In the genomic region with DNA sequence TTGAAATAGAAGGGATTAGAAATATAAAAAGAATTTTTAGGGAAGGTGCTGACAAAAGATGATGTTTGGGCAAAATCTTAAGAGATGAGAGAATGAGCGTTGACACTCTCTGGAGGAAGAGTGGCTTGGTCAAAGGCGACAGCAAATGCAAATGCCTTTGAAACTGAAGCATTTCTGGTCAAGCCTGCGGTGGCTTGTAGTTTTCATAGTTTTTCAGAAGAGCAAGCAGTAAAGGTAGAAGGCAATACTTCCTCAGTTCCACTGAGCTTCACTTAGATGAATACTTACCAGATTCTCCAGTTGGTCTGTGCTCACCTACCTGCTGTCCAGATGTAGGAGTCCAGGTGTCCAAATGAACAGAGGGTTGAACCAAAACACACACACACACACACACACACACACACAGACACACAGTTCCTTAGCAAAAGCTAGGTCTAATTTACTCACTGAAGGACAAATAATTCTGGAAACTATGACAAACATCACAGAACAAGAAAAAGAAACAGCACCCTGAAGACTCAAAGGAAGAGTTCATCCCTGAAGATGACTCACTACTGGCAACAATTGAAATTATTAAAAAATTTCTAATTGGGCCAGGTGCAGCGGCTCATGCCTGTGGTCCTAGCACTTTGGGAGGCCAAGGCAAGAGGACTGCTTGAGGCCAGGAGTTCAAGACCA, we compare ENCODE assay signal across 14 cellular contexts. TPM values are rescaled to one million over a fixed set of nuclear protein-coding genes. Genes with fewer than 3 reads are reported as not detected.
DNase-seq lines count a peak whose midpoint lies in the region; ATAC-seq and TF ChIP-seq lines count a peak whose summit lies in the region.
"Had no signal": no experiment of that assay in that cellular context is flagged by ENCODE, and none has a peak within 500 bp of the region (broad histone marks: within the 10 kb centered on the region; RNA-seq: fewer than 3 reads in every experiment).

No MANE protein-coding gene starts in this region.

- intact Hi-C loops in PC-9 (cut with micrococcal nuclease; ENCODE audit: unreplicated experiment): no loop called here

- H3F3A ChIP-seq in PC-9 (ENCODE audit: insufficient read depth, low read depth): peaks cover 10% of the 10 kb centered on the region

- H3K4me3 ChIP-seq in astrocyte of the spinal cord (ENCODE audit: low read depth, low read length): no peak overlapping the region
- H3K4me3 ChIP-seq in PC-9: no peak overlapping the region
- H3K4me3 ChIP-seq: heart left ventricle, K562, SK-N-MC had no signal

- TF ChIP-seq CTCF in GM13977 (IDR thresholded peaks at IDR 0.05; ENCODE audit: extremely low read depth, insufficient read depth, missing control alignments) (no peak), astrocyte of the spinal cord (IDR thresholded peaks at IDR 0.05; ENCODE audit: low read depth, low read length) (no peak), PC-9 (conservative IDR thresholded peaks at IDR 0.05) (no peak)

- in situ Hi-C loops in GM13977 (cut with MboI; ENCODE audit: low pct_unique_long_range_greater_than_20kb, low sequenced_read_pairs, unreplicated experiment) (no loop called here), astrocyte of the spinal cord (cut with HindIII; ENCODE audit: low sequenced_read_pairs) (no loop called here)

- POLR2A ChIA-PET in PC-9 (lab: Charles Lee; ENCODE audit: unreplicated experiment): interaction anchor here (0.6 to 0.7 kb wide), 3 partner anchors 64 to 172 kb away, joined by 3 to 5 read pairs (median 4); no protein-coding TSS in a partner anchor

- no peaks in the 10 kb centered on the region for H4K20me1 ChIP-seq in PC-9 (ENCODE audit: insufficient read depth)

- H3K4me1 ChIP-seq in PC-9 (replicated peaks; ENCODE audit: insufficient read depth): peaks cover 15% of the 10 kb centered on the region

- no peak overlapping the region for H3K4me2 ChIP-seq in PC-9

- H3K36me3 ChIP-seq in PC-9 (ENCODE audit: low read depth): no peaks in the 10 kb centered on the region
- H3K36me3 ChIP-seq: heart left ventricle had no signal

- H2AFZ ChIP-seq in PC-9: no peak overlapping the region; the same call in 1 of the 2 replicates

- no peaks in the 10 kb centered on the region for H3K9me2 ChIP-seq in PC-9 (ENCODE audit: insufficient read depth)

- no peak overlapping the region for H3K27ac ChIP-seq in PC-9
- H3K27ac ChIP-seq: heart left ventricle, SK-N-MC had no signal

- no TSS peak for BruUV-seq in PC-9 (replicated peaks; lab: Mats Ljungman, UMichigan)

- H3K27me3 ChIP-seq in PC-9 (ENCODE audit: insufficient read depth, low read depth): no peaks in the 10 kb centered on the region
- H3K27me3 ChIP-seq: heart left ventricle had no signal

- CTCF ChIA-PET in PC-9 (lab: Charles Lee): interaction anchor here (1.0 kb wide), 1 partner anchor 12 kb away, joined by 3 read pairs; the partner anchor contains the start of gene STK17A

- no peaks in the 10 kb centered on the region for H3K9me3 ChIP-seq in PC-9 (ENCODE audit: insufficient read depth, low read depth)
- H3K9me3 ChIP-seq: heart left ventricle had no signal

- ATAC-seq in GM19452 (IDR thresholded peaks at IDR 0.05; ENCODE audit: unreplicated experiment) (peak; percentile 66), HG02970 (IDR thresholded peaks at IDR 0.05; ENCODE audit: low FRiP score, unreplicated experiment) (peak; percentile 61)
- ATAC-seq: heart left ventricle, K562 had no signal

- no peaks in the 10 kb centered on the region for H3K79me2 ChIP-seq in PC-9 (ENCODE audit: low read depth)

- DNase-seq in GM13977 (ENCODE audit: low spot score) (peak; percentile 22), astrocyte of the spinal cord (ENCODE audit: low read depth, low spot score) (peak; percentile 48), inferior parietal cortex (ENCODE audit: extremely low spot score) (no peak), PC-9 (no peak), NCI-H510A (lab: John Stamatoyannopoulos, UW) (no peak), DMS53 treated with DMSO at 0.1 percent for 48 hours (lab: John Stamatoyannopoulos, UW; ENCODE audit: unreplicated experiment) (no peak)
- DNase-seq: Calu3; heart left ventricle; naive B cell; stimulated activated CD4-positive, alpha-beta T cell treated with anti-CD3 and anti-CD28 coated beads, Interleukin-15, amount 100 ng/mL, for 24 hours had no signal

RNA-seq across cellular contexts. Expression of gene STK17A, which starts 12.1 kb away (rescaled TPM):
- 15.8 and 18.8 TPM in 2 replicates for total RNA-seq in PC-9 (2021)

Comparison
In these comparisons a context has a peak if more than half of its experiments do, and no peak if none do; other contexts are left out.
1. DNase-seq: peak in GM13977 (single experiment) and astrocyte of the spinal cord (single experiment); none in inferior parietal cortex (single experiment), PC-9 (0 of 2), NCI-H510A (single experiment) and DMS53 treated with DMSO at 0.1 percent for 48 hours (single experiment).